ENCODE assay signal across 8 cellular contexts in the genomic region with DNA sequence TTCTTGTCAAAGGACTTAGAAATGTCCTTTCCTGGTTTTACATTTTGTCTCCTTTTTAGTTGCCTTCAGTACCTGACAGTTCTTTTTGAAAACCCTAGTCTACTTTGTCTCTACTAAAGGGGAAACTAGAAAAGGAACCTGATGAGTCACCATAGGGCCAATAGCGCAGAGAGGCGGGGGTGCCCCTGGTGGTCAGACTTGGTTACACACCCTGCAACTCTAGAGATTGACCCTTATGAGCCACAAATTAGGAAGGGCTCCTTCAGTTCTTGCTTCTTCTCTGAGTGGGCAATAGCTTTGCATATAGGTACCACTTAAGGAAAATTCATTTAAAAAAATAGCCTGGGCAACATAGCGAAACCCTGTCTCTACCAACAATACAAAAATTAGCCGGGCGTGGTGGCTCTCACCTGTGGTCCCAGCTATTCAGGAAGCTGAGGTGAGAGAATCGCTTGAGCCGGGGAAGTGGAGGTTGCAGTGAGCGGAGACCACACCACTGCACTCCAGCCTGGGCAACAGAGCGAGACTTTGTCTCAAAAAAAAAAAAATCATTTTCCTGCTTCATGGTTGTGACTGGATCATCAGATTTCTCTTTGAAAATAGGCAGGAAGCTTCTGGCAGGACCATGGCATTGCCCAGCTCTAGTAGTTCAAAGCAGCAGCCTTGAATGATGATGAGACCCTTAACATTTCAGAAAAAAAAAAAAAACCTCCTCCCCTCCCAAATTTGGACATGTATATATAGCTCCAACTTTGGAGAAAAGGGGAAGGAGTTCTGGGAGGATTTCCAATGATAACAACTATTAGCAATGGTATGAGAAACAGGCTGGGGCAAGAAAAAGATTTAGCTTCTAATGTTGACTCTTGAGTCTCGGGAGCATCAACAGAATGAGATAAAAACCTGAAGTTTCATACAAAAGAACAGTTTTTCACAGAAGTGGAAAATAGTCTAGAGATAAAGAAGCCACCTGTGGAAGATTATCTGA. TPM values are rescaled to one million over a fixed set of nuclear protein-coding genes. Genes with fewer than 3 reads are reported as not detected.
A peak's percentile ranks its signal among the peaks of the same experiment; 100 is the strongest.
DNase-seq lines count a peak whose midpoint lies in the region; ATAC-seq and TF ChIP-seq lines count a peak whose summit lies in the region.

No MANE protein-coding gene starts in this region.

- no TSS peak for BruUV-seq in OCI-LY7 (replicated peaks; lab: Mats Ljungman, UMichigan)

- TF ChIP-seq POLR2A in stomach (IDR thresholded peaks at IDR 0.05): no peak

- no peaks in the 10 kb centered on the region for H3K9me2 ChIP-seq in OCI-LY7 (ENCODE audit: insufficient read depth, low read length)

- H3K4me1 Mint-ChIP-seq in nephron progenitor cell: peaks cover 32% of the 10 kb centered on the region

- DNase-seq in OCI-LY7 (ENCODE audit: low spot score): peak; percentile 76
- DNase-seq in activated T-cell treated with anti-CD3 and anti-CD28 coated beads for 1 hour (ENCODE audit: low read depth): peak; percentile 73
- peak; percentile 55 for DNase-seq in nephron progenitor cell
- DNase-seq in stomach: peak; percentile 51

- H3K27ac Mint-ChIP-seq in nephron progenitor cell: no peak overlapping the region

- WGBS in stomach, 5 donors: 66 to 81% (median 68%) methylated on average over 10 of the region's 10 CpGs

- no peaks in the 10 kb centered on the region for H3K9me3 ChIP-seq in BLaER1
- H3K9me3 ChIP-seq in OCI-LY7 (ENCODE audit: low read length): no peaks in the 10 kb centered on the region
- H3K9me3 ChIP-seq in stomach: no peaks in the 10 kb centered on the region

- ATAC-seq in GM18909 (IDR thresholded peaks at IDR 0.05; ENCODE audit: poor library complexity, unreplicated experiment) (peak; percentile 97), HG03103 (IDR thresholded peaks at IDR 0.05; ENCODE audit: low read depth, unreplicated experiment) (peak; percentile 92), esophagus mucosa (peak; percentile 96)

- H3K4me2 ChIP-seq in BLaER1: peak overlapping the region; percentile 8; the same call in 1 of the 2 replicates
- H3K4me2 ChIP-seq in OCI-LY7 (ENCODE audit: low read length): peak overlapping the region; percentile 31; the same call in 1 of the 2 replicates

- H4K20me1 ChIP-seq in BLaER1: no peaks in the 10 kb centered on the region
- no peaks in the 10 kb centered on the region for H4K20me1 ChIP-seq in OCI-LY7 (ENCODE audit: insufficient read depth, low read length)

- TF ChIP-seq CTCF in OCI-LY7 (conservative IDR thresholded peaks at IDR 0.05; ENCODE audit: low read length) (peak; percentile 95), nephron progenitor cell (IDR thresholded peaks at IDR 0.05) (peak; percentile 78), stomach (IDR thresholded peaks at IDR 0.05) (peak in 5 of 7 experiments; percentile 50 to 87 (median 63))

- H3K79me2 ChIP-seq in OCI-LY7 (ENCODE audit: insufficient read depth, low read depth, low read length): no peaks in the 10 kb centered on the region

- H3K27ac ChIP-seq in BLaER1 (no peak overlapping the region), OCI-LY7 (ENCODE audit: low read depth, low read length, poor library complexity, severe bottlenecking) (no peak overlapping the region), stomach (peak overlapping the region; percentile 58 to 83 (median 68))

- CTCF ChIA-PET in OCI-LY7 (lab: Charles Lee; ENCODE audit: unreplicated experiment): interaction anchor here (0.5 to 1.6 kb wide), 10 partner anchors 9 to 210 kb away, joined by 3 to 5 read pairs (median 4); a partner anchor contains a TSS

- H3K4me1 ChIP-seq in BLaER1: peaks cover 10% of the 10 kb centered on the region; the same call in 1 of the 2 replicates
- H3K4me1 ChIP-seq in OCI-LY7 (ENCODE audit: insufficient read depth, low read length, poor library complexity, severe bottlenecking): peaks cover 12% of the 10 kb centered on the region
- H3K4me1 ChIP-seq in stomach: peaks cover 11 to 86% (median 56%) of the 10 kb centered on the region in 4 donors

- H3K36me3 ChIP-seq in BLaER1: no peaks in the 10 kb centered on the region
- H3K36me3 ChIP-seq in OCI-LY7 (ENCODE audit: insufficient read depth, low read length): no peaks in the 10 kb centered on the region
- H3K36me3 ChIP-seq in stomach: peaks cover 47 to 59% (median 52%) of the 10 kb centered on the region in 4 donors

- no peak overlapping the region for H3K4me3 ChIP-seq in BLaER1
- H3K4me3 ChIP-seq in OCI-LY7 (ENCODE audit: low read depth, low read length, poor library complexity, severe bottlenecking): no peak overlapping the region
- H3K4me3 ChIP-seq in stomach: peak overlapping the region in 1 of 4 donors; percentile 3

- H2AFZ ChIP-seq in OCI-LY7 (ENCODE audit: low read length): peak overlapping the region; percentile 32; the same call in 1 of the 2 replicates

- intact Hi-C loops in OCI-LY7 (cut with micrococcal nuclease; ENCODE audit: unreplicated experiment): loop anchor here (2.0 kb wide), 2 partner anchors 71 to 81 kb away; no protein-coding TSS in a partner anchor
- intact Hi-C loops in stomach (cut with DNase I; ENCODE audit: low total_unique reads): no loop called here

- H3K27me3 Mint-ChIP-seq in nephron progenitor cell (ENCODE audit: low read depth, poor library complexity): peaks cover 4% of the 10 kb centered on the region

- no peak overlapping the region for H3K9ac ChIP-seq in BLaER1

- no peak overlapping the region for H3K4me3 Mint-ChIP-seq in nephron progenitor cell

- H3K9me3 Mint-ChIP-seq in nephron progenitor cell: peaks cover 18% of the 10 kb centered on the region

- H3K27me3 ChIP-seq in BLaER1 (no peaks in the 10 kb centered on the region), stomach (no peaks in the 10 kb centered on the region)

- TF ChIP-seq EP300 in stomach (IDR thresholded peaks at IDR 0.05): no peak

- POLR2A ChIA-PET in OCI-LY7 (lab: Charles Lee): interaction anchor here (0.6 to 1.4 kb wide), 14 partner anchors 8 to 927 kb away, joined by 3 to 9 read pairs (median 3); no protein-coding TSS in a partner anchor

- peaks cover 64% of the 10 kb centered on the region for H3K36me3 Mint-ChIP-seq in nephron progenitor cell (ENCODE audit: low read depth)

RNA-seq across cellular contexts. Expression of a gene that starts 45.2 kb away (rescaled TPM):
- 11.0 and 13.0 TPM in 2 replicates for total RNA-seq in OCI-LY7 (2014; rRNA removed; shearing (Covaris generic))
- 21.7 and 27.8 TPM in 2 replicates for total RNA-seq in OCI-LY7 (2022)
- total RNA-seq in esophagus mucosa: 10.0 TPM
- total RNA-seq in stomach: 10 to 100 TPM in 4 of 5 donors, 1 to 10 TPM in 1; 6.2 to 32.1 (median 21.7) TPM
- polyA plus RNA-seq in stomach: 1 to 10 TPM; 2.6 to 3.8 (median 3.4) TPM

Comparison
In these comparisons a context has a peak if more than half of its experiments do, and no peak if none do; other contexts are left out.
1. H3K27ac ChIP-seq: peak in stomach (5 of 5); none in BLaER1 (single experiment) and OCI-LY7 (single experiment).
2. Peak in every context shown above with its lines, with median percentiles within 50 percentile points of each other: ATAC-seq, DNase-seq and CTCF ChIP-seq.